ENCODE assay signal across 27 cellular contexts in genomic region chr7:123944395-123944794, GRCh38. TPM values are rescaled to one million over a fixed set of nuclear protein-coding genes. Genes with fewer than 3 reads are reported as not detected.
"Had no signal": no experiment of that assay in that cellular context is flagged by ENCODE, and none has a peak within 500 bp of the region (broad histone marks: within the 10 kb centered on the region; RNA-seq: fewer than 3 reads in every experiment).

No MANE protein-coding gene starts in this region.

- ATAC-seq: heart left ventricle, left lobe of liver, mucosa of descending colon, natural killer cell, pancreas, right cardiac atrium had no signal

- H3K4me3 ChIP-seq: coronary artery, heart left ventricle, mucosa of descending colon, pancreas, stomach, thoracic aorta, transverse colon had no signal

- H3K4me1 Mint-ChIP-seq: natural killer cell had no signal

- H3K9me3 Mint-ChIP-seq: neural crest cell had no signal

- DNase-seq: effector CD4-positive, alpha-beta T cell; heart left ventricle; hippocampal formation; islet precursor cell; mammary epithelial cell; mucosa of descending colon; natural killer cell; occipital lobe; pancreas; right cardiac atrium; small intestine; stimulated activated CD4-positive, alpha-beta T cell treated with anti-CD3 and anti-CD28 coated beads, Interleukin-12 subunit alpha, Interleukin-12 subunit beta, amount 100 ng/mL, for 4 hours; stimulated activated naive CD4-positive, alpha-beta T cell; stomach; substantia nigra; transverse colon had no signal

- H3K4me3 Mint-ChIP-seq: natural killer cell, neural crest cell had no signal

- H3K4me1 ChIP-seq: heart left ventricle, pancreas, transverse colon had no signal

- H3K36me3 ChIP-seq: heart left ventricle, pancreas, stomach, thoracic aorta, transverse colon had no signal

- H3K36me3 Mint-ChIP-seq: natural killer cell had no signal

- H3K27ac Mint-ChIP-seq: natural killer cell, progenitor cell of endocrine pancreas had no signal

- H3K27me3 ChIP-seq: heart left ventricle, pancreas, stomach, transverse colon had no signal

- H3K27me3 Mint-ChIP-seq: progenitor cell of endocrine pancreas had no signal

- H3K9me3 ChIP-seq: heart left ventricle, mucosa of descending colon, pancreas, stomach, thoracic aorta, transverse colon had no signal

- H3K27ac ChIP-seq: coronary artery, pancreas, stomach, thoracic aorta, transverse colon had no signal

RNA-seq across cellular contexts. Expression of gene SPAM1, which starts 19.4 kb away (rescaled TPM):
- total RNA-seq: dermis microvascular lymphatic vessel endothelial cell, frontal cortex, glomerular endothelial cell, left lobe of liver, lower leg skin, mammary epithelial cell, mucosa of descending colon, natural killer cell, neural crest cell, occipital lobe, pancreas, progenitor cell of endocrine pancreas, right cardiac atrium, stomach, thoracic aorta, transverse colon, urinary bladder had no signal
- polyA plus RNA-seq: esophagus, heart left ventricle, mammary epithelial cell, right cardiac atrium, stomach, urinary bladder had no signal
